ENCODE assay signal across 1 cellular context in the genomic region with DNA sequence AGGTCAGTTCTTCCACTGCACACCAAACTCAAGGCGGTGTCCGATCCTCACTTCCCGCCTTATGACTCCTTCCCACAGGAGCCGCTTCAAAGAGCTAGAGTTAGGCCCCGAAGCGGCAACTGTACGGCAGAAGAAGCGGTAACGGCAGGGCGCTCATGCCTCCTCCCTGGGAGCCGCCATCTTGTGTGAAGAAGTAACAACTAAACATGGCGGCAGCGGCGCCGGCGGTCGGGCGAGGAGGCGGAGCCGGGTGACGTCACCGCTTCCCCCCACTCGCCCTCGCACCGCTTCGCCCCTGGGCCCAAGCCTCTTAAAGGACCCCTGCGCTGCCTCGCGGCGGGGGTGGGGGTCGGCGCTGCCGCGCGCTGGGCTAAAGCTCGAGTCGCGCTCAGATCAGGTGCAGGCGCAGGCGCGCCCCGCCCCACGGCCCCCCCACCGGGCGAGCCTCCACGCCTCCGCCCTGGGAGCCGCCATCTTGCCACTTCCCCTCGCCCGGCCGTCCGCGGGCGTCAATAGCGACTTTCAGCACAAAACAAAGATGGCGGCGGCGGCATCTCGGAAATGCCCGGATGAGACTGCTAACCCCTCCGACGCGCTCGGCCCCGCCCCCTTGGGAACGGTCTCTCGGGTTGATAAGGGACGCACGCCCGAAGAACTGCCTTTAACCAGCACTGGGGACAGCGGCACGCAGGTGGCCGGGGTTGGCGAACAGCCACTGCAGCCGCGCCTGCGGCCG.
TF ChIP-seq lines count a peak whose summit lies in the region.

HCFC1 (minus strand) TSS at position 187 of the 736 bp plus-strand sequence. CDS start 978 bp downstream, outside the sequence.

TF ChIP-seq in HEK293, 187 proteins besides CTCF, POLR2A, EP300 and RAD21 (continued from another document):
- TF ChIP-seq ZNF596 (tag by site-specific recombination; IDR thresholded peaks at IDR 0.05) (peak; percentile 20; the same call in 1 of the 2 replicates), HOXD13 (CRISPR knock-in tag; IDR thresholded peaks at IDR 0.05; ENCODE audit: borderline replicate concordance) (peak; percentile 39; the same call in 1 of the 2 replicates), SP3 (tag by site-specific recombination; IDR thresholded peaks at IDR 0.05) (peak; percentile 87), ZSCAN16 (tag by site-specific recombination; IDR thresholded peaks at IDR 0.05) (0 out of 2 replicates have a peak, but pooled peaks have one; percentile 9), ZBTB10 (tag by site-specific recombination; IDR thresholded peaks at IDR 0.05) (peak; percentile 86), ZNF133 (tag by site-specific recombination; IDR thresholded peaks at IDR 0.05) (no peak), KLF10 (tag by site-specific recombination; IDR thresholded peaks at IDR 0.05) (peak; percentile 97), ZNF341 (tag by site-specific recombination; IDR thresholded peaks at IDR 0.05; ENCODE audit: low read depth) (peak; percentile 82), ZNF10 (tag by site-specific recombination; IDR thresholded peaks at IDR 0.05) (peak; percentile 85; the same call in 1 of the 2 replicates), ZNF76 (tag by site-specific recombination; IDR thresholded peaks at IDR 0.05; ENCODE audit: borderline replicate concordance, low read depth) (peak; percentile 79; the same call in 1 of the 2 replicates), GLIS1 (tag by site-specific recombination; IDR thresholded peaks at IDR 0.05) (peak; percentile 93), ZBTB21 (tag by site-specific recombination; IDR thresholded peaks at IDR 0.05) (peak; percentile 74), ZNF16 (tag by site-specific recombination; IDR thresholded peaks at IDR 0.05; ENCODE audit: low read depth) (no peak), OVOL3 (tag by site-specific recombination; IDR thresholded peaks at IDR 0.05) (0 out of 2 replicates have a peak, but pooled peaks have one; percentile 32), ZXDB (tag by site-specific recombination; IDR thresholded peaks at IDR 0.05) (peak; percentile 94), KLF1 (tag by site-specific recombination; IDR thresholded peaks at IDR 0.05) (peak; percentile 84), ZNF560 (tag by site-specific recombination; IDR thresholded peaks at IDR 0.05; ENCODE audit: borderline replicate concordance) (no peak), KLF9 (tag by site-specific recombination; IDR thresholded peaks at IDR 0.05; ENCODE audit: low read depth) (peak; percentile 93), ZNF37A (tag by site-specific recombination; IDR thresholded peaks at IDR 0.05) (no peak), ZNF175 (tag by site-specific recombination; IDR thresholded peaks at IDR 0.05) (no peak), ZNF24 (tag by site-specific recombination; IDR thresholded peaks at IDR 0.05) (no peak)
- TF ChIP-seq, protein P1, sequence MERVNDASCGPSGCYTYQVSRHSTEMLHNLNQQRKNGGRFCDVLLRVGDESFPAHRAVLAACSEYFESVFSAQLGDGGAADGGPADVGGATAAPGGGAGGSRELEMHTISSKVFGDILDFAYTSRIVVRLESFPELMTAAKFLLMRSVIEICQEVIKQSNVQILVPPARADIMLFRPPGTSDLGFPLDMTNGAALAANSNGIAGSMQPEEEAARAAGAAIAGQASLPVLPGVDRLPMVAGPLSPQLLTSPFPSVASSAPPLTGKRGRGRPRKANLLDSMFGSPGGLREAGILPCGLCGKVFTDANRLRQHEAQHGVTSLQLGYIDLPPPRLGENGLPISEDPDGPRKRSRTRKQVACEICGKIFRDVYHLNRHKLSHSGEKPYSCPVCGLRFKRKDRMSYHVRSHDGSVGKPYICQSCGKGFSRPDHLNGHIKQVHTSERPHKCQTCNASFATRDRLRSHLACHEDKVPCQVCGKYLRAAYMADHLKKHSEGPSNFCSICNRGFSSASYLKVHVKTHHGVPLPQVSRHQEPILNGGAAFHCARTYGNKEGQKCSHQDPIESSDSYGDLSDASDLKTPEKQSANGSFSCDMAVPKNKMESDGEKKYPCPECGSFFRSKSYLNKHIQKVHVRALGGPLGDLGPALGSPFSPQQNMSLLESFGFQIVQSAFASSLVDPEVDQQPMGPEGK (tag by site-specific recombination; IDR thresholded peaks at IDR 0.05), result peak; percentile 99
